Comparison of ENCODE assay signal across 15 cellular contexts in genomic region chr16:3087836-3088235, GRCh38. TPM values are rescaled to one million over a fixed set of nuclear protein-coding genes. Genes with fewer than 3 reads are reported as not detected.
DNase-seq lines count a peak whose midpoint lies in the region; ATAC-seq and TF ChIP-seq lines count a peak whose summit lies in the region.
"Had no signal": no experiment of that assay in that cellular context is flagged by ENCODE, and none has a peak within 500 bp of the region (broad histone marks: within the 10 kb centered on the region; RNA-seq: fewer than 3 reads in every experiment).

No MANE protein-coding gene starts in this region.

- H3K79me1 ChIP-seq in mesendoderm (ENCODE audit: low read length), result no peaks in the 10 kb centered on the region

- H3K4me1 ChIP-seq in Karpas-422 (ENCODE audit: low read length) (peaks cover 1% of the 10 kb centered on the region), left ventricle myocardium inferior (peaks cover 32% of the 10 kb centered on the region), mesendoderm (ENCODE audit: control insufficient read depth, low read depth, low read length) (no peaks in the 10 kb centered on the region)

- no peak overlapping the region for H3K18ac ChIP-seq in mesendoderm (ENCODE audit: low read length)

- DNase-seq in T-helper 2 cell treated with Interferon-gamma antibody and Interleukin-4, amounts not matched to agents 5 μg/mL and 100 μg/mL, for 36 hours (ENCODE audit: low spot score), result no peak
- no peak for DNase-seq in T-helper 2 cell
- peak; percentile 15 for DNase-seq in Karpas-422
- DNase-seq in left ventricle myocardium inferior, result no peak
- DNase-seq in osteocyte (ENCODE audit: extremely low spot score, unreplicated experiment), result no peak
- no peak for DNase-seq in mesendoderm
- DNase-seq: activated CD4-positive, alpha-beta T cell treated with anti-CD3 and anti-CD28 coated beads, Interleukin-2, amount 50 U/mL, for 48 hours; NCI-H2227 treated with DMSO at 0.1 percent for 48 hours; small intestine; transverse colon had no signal

- intact Hi-C loops in left ventricle myocardium inferior (cut with micrococcal nuclease), result no loop called here

- H3K9me3 ChIP-seq in Karpas-422 (ENCODE audit: low read length), result no peaks in the 10 kb centered on the region
- H3K9me3 ChIP-seq in left ventricle myocardium inferior (replicated peaks), result no peaks in the 10 kb centered on the region
- H3K9me3 ChIP-seq: adrenal gland, transverse colon had no signal

- H4K8ac ChIP-seq in mesendoderm (ENCODE audit: low read depth, low read length), result no peak overlapping the region

- peaks cover 19% of the 10 kb centered on the region for H3K36me3 Mint-ChIP-seq in T-helper 2 cell treated with Interferon-gamma antibody and Interleukin-4, amounts not matched to agents 5 μg/mL and 100 μg/mL, for 36 hours (ENCODE audit: low read depth)
- H3K36me3 Mint-ChIP-seq in osteocyte (ENCODE audit: unreplicated experiment), result no peaks in the 10 kb centered on the region

- H2BK15ac ChIP-seq in mesendoderm (replicated peaks; ENCODE audit: low read depth), result no peak overlapping the region

- no peak overlapping the region for H3K56ac ChIP-seq in mesendoderm (ENCODE audit: low read length)

- no peak overlapping the region for H2BK120ac ChIP-seq in mesendoderm (ENCODE audit: low read depth, low read length)

- peak overlapping the region; percentile 53 for H3K4me3 Mint-ChIP-seq in T-helper 2 cell treated with Interferon-gamma antibody and Interleukin-4, amounts not matched to agents 5 μg/mL and 100 μg/mL, for 36 hours
- peak overlapping the region; percentile 2 for H3K4me3 Mint-ChIP-seq in osteocyte (ENCODE audit: unreplicated experiment)

- H3K27me3 ChIP-seq in Karpas-422 (ENCODE audit: low read length) (no peaks in the 10 kb centered on the region), left ventricle myocardium inferior (ENCODE audit: low read depth) (peaks cover 21% of the 10 kb centered on the region), mesendoderm (ENCODE audit: insufficient read depth, low read length, poor library complexity) (no peaks in the 10 kb centered on the region)
- H3K27me3 ChIP-seq: adrenal gland had no signal

- H3K23ac ChIP-seq in mesendoderm (ENCODE audit: low read length), result no peak overlapping the region

- no peaks in the 10 kb centered on the region for H3K9me3 Mint-ChIP-seq in T-helper 2 cell treated with Interferon-gamma antibody and Interleukin-4, amounts not matched to agents 5 μg/mL and 100 μg/mL, for 36 hours
- H3K9me3 Mint-ChIP-seq in osteocyte (ENCODE audit: unreplicated experiment), result no peaks in the 10 kb centered on the region

- H3K9me2 ChIP-seq in Karpas-422 (replicated peaks; ENCODE audit: insufficient read depth, low read length), result no peaks in the 10 kb centered on the region

- H3K4me2 ChIP-seq in Karpas-422 (ENCODE audit: low read depth, low read length, poor library complexity, severe bottlenecking) (no peak overlapping the region), mesendoderm (ENCODE audit: low read length) (no peak overlapping the region)

- WGBS in mesendoderm (ENCODE audit: extremely low coverage, insufficient coverage, low lambda C conversion rate), result no CpG with 5 or more reads among the region's 6 CpGs

- no peaks in the 10 kb centered on the region for H3K79me2 ChIP-seq in Karpas-422 (ENCODE audit: low read length)
- H3K79me2 ChIP-seq in mesendoderm (ENCODE audit: control insufficient read depth, insufficient read depth, low read length), result peaks cover under 1% of the 10 kb centered on the region

- no peaks in the 10 kb centered on the region for H3K27me3 Mint-ChIP-seq in T-helper 2 cell treated with Interferon-gamma antibody and Interleukin-4, amounts not matched to agents 5 μg/mL and 100 μg/mL, for 36 hours (ENCODE audit: low read depth)
- H3K27me3 Mint-ChIP-seq in osteocyte (ENCODE audit: unreplicated experiment), result peaks cover 23% of the 10 kb centered on the region

- no peak overlapping the region for H3K4ac ChIP-seq in mesendoderm (ENCODE audit: low read depth, low read length)

- H4K5ac ChIP-seq in mesendoderm (ENCODE audit: low read length), result no peak overlapping the region

- no peak overlapping the region for H3K9ac ChIP-seq in Karpas-422 (ENCODE audit: low read length)
- H3K9ac ChIP-seq in mesendoderm (ENCODE audit: low read length), result no peak overlapping the region

- no peak overlapping the region for H2AK5ac ChIP-seq in mesendoderm (ENCODE audit: low read length)

- no peak overlapping the region for H2BK5ac ChIP-seq in mesendoderm (ENCODE audit: low read length)

- H3K36me3 ChIP-seq in Karpas-422 (ENCODE audit: insufficient read depth, low read length) (no peaks in the 10 kb centered on the region), left ventricle myocardium inferior (no peaks in the 10 kb centered on the region), mesendoderm (ENCODE audit: control insufficient read depth, insufficient read depth, low read length) (peaks cover 13% of the 10 kb centered on the region)
- H3K36me3 ChIP-seq: adrenal gland, transverse colon had no signal

- H3K4me3 ChIP-seq in Karpas-422 (ENCODE audit: low read length), result no peak overlapping the region
- peak overlapping the region; percentile 63 for H3K4me3 ChIP-seq in left ventricle myocardium inferior
- H3K4me3 ChIP-seq in mesendoderm (ENCODE audit: low read length), result no peak overlapping the region
- H3K4me3 ChIP-seq: transverse colon had no signal

- TF ChIP-seq CTCF in left ventricle myocardium inferior (IDR thresholded peaks at IDR 0.05; ENCODE audit: borderline replicate concordance) (no peak), osteocyte (IDR thresholded peaks at IDR 0.05) (no peak)

- no peak overlapping the region for H2AFZ ChIP-seq in Karpas-422 (ENCODE audit: low read length)

- ATAC-seq in GM18909 (IDR thresholded peaks at IDR 0.05; ENCODE audit: poor library complexity, unreplicated experiment), result no peak
- no peak for ATAC-seq in HG03439 (IDR thresholded peaks at IDR 0.05; ENCODE audit: unreplicated experiment)

- peaks cover 44% of the 10 kb centered on the region for H3K4me1 Mint-ChIP-seq in T-helper 2 cell treated with Interferon-gamma antibody and Interleukin-4, amounts not matched to agents 5 μg/mL and 100 μg/mL, for 36 hours (ENCODE audit: low read depth)
- H3K4me1 Mint-ChIP-seq in osteocyte (ENCODE audit: unreplicated experiment), result peaks cover 11% of the 10 kb centered on the region

- no peaks in the 10 kb centered on the region for H4K20me1 ChIP-seq in Karpas-422 (ENCODE audit: insufficient read depth, low read depth, low read length)

- peak overlapping the region; percentile 86 for H3K27ac Mint-ChIP-seq in T-helper 2 cell treated with Interferon-gamma antibody and Interleukin-4, amounts not matched to agents 5 μg/mL and 100 μg/mL, for 36 hours
- H3K27ac Mint-ChIP-seq in osteocyte (ENCODE audit: unreplicated experiment), result no peak overlapping the region

- H3K27ac ChIP-seq in Karpas-422 (ENCODE audit: low read length) (no peak overlapping the region), left ventricle myocardium inferior (replicated peaks) (peak overlapping the region; percentile 92), mesendoderm (ENCODE audit: low read depth, low read length) (no peak overlapping the region)

RNA-seq across cellular contexts. Expression of gene ZSCAN10, which starts 11.3 kb away (rescaled TPM):
- total RNA-seq in Karpas-422 (2014; rRNA removed; shearing (Covaris generic); ENCODE audit: low replicate concordance), result not detected in 2 replicates
- total RNA-seq in left ventricle myocardium inferior (not detected), osteocyte (not detected in 2 replicates)
- polyA plus RNA-seq in mesendoderm (2013, experiment 1 of 2), result 102 TPM
- 104 TPM for polyA plus RNA-seq in mesendoderm (2013, experiment 2 of 2)
- total RNA-seq: dermis blood vessel endothelial cell, transverse colon had no signal

RNA-seq across cellular contexts. Expression of gene IL32, which starts 22.4 kb away (rescaled TPM):
- not detected in 2 replicates for total RNA-seq in Karpas-422 (2014; rRNA removed; shearing (Covaris generic); ENCODE audit: low replicate concordance)
- 36.3 TPM for total RNA-seq in left ventricle myocardium inferior
- total RNA-seq in osteocyte, result 8.8 and 13.2 TPM in 2 replicates
- 7.4 TPM for polyA plus RNA-seq in mesendoderm (2013, experiment 1 of 2)
- 6.8 TPM for polyA plus RNA-seq in mesendoderm (2013, experiment 2 of 2)
- polyA plus RNA-seq: neural cell had no signal

RNA-seq across cellular contexts. Expression of gene ZNF205, which starts 24.6 kb away (rescaled TPM):
- total RNA-seq in Karpas-422 (2014; rRNA removed; shearing (Covaris generic); ENCODE audit: low replicate concordance), result not detected in 2 replicates
- 8.0 TPM for total RNA-seq in left ventricle myocardium inferior
- 14.8 and 15.9 TPM in 2 replicates for total RNA-seq in osteocyte
- polyA plus RNA-seq in mesendoderm (2013, experiment 1 of 2), result 9.9 TPM
- polyA plus RNA-seq in mesendoderm (2013, experiment 2 of 2), result 9.8 TPM

RNA-seq across cellular contexts. Expression of gene MMP25, which starts 41.5 kb away (rescaled TPM):
- 0.15 and 0.47 TPM in 2 replicates for total RNA-seq in Karpas-422 (2014; rRNA removed; shearing (Covaris generic); ENCODE audit: low replicate concordance)
- total RNA-seq in left ventricle myocardium inferior (1.2 TPM), osteocyte (3.0 and 3.6 TPM in 2 replicates)
- polyA plus RNA-seq in mesendoderm (2013, experiment 1 of 2), result 8.0 TPM
- polyA plus RNA-seq in mesendoderm (2013, experiment 2 of 2), result 8.0 TPM
- total RNA-seq: dermis blood vessel endothelial cell had no signal
- polyA plus RNA-seq: neural cell had no signal

RNA-seq across cellular contexts. Expression of gene ZNF213, which starts 47.0 kb away (rescaled TPM):
- total RNA-seq in Karpas-422 (2014; rRNA removed; shearing (Covaris generic); ENCODE audit: low replicate concordance), result 2.0 and 8.0 TPM in 2 replicates
- total RNA-seq in left ventricle myocardium inferior (6.2 TPM), osteocyte (13.4 and 14.3 TPM in 2 replicates)
- polyA plus RNA-seq in mesendoderm (2013, experiment 1 of 2), result 4.3 TPM
- polyA plus RNA-seq in mesendoderm (2013, experiment 2 of 2), result 4.6 TPM
